In genomic region chr19:31664096-31664495, GRCh38 we compare ENCODE assay signal across 7 cellular contexts.
"Had no signal": no experiment of that assay in that cellular context is flagged by ENCODE, and none has a peak within 500 bp of the region (broad histone marks: within the 10 kb centered on the region; RNA-seq: fewer than 3 reads in every experiment).

No MANE protein-coding gene starts in this region.

- H3K4me3 Mint-ChIP-seq: HFFc6 had no signal

- H3K27ac Mint-ChIP-seq: HFFc6 had no signal

- H3K9me3 ChIP-seq: HAP-1 had no signal

- H3K4me3 ChIP-seq: HAP-1, K562 had no signal

- H3K36me3 ChIP-seq: HAP-1 had no signal

- H3K4me1 ChIP-seq: HAP-1 had no signal

- DNase-seq: GOT3, H7, HFFc6, IMR-90, KG1 had no signal
